35 cellular contexts compared by ENCODE assay signal in genomic region chr6:136487746-136488145, GRCh38.
DNase-seq lines count a peak whose midpoint lies in the region; ATAC-seq, FAIRE-seq and TF ChIP-seq lines count a peak whose summit lies in the region.
"Had no signal": no experiment of that assay in that cellular context is flagged by ENCODE, and none has a peak within 500 bp of the region (broad histone marks: within the 10 kb centered on the region; RNA-seq: fewer than 3 reads in every experiment).

No MANE protein-coding gene starts in this region.

- no peak overlapping the region for H3K4me2 ChIP-seq in K562 (ENCODE audit: insufficient read depth, low read length)

- in situ Hi-C loops in K562 (cut with MboI), result no loop called here

- H3K36me3 ChIP-seq in ACC112 (ENCODE audit: insufficient read depth, low read length) (no peaks in the 10 kb centered on the region), K562 (ENCODE audit: control insufficient read depth, insufficient read depth, low read length) (no peaks in the 10 kb centered on the region), left lung (no peaks in the 10 kb centered on the region), endodermal cell (ENCODE audit: control insufficient read depth, insufficient read depth, low read length) (no peaks in the 10 kb centered on the region)
- H3K36me3 ChIP-seq: ovary, Peyer's patch, upper lobe of left lung, WERI-Rb-1 had no signal

- FAIRE-seq in K562 (lab: Jason Lieb, UNC), result no peak
- FAIRE-seq: A204.1, astrocyte, GM12878, GM19239, HTR-8/SVneo had no signal

- H3K27ac ChIP-seq in ACC112 (ENCODE audit: low read depth, low read length), result peak overlapping the region; percentile 38; the same call in 1 of the 2 replicates
- no peak overlapping the region for H3K27ac ChIP-seq in K562 (ENCODE audit: extremely low read depth, low read depth, low read length)
- peak overlapping the region in 1 of 2 donors; percentile 61 for H3K27ac ChIP-seq in left lung
- no peak overlapping the region for H3K27ac ChIP-seq in endodermal cell (ENCODE audit: low read depth, low read length)
- H3K27ac ChIP-seq: ovary, Peyer's patch, WERI-Rb-1 had no signal

- BruUV-seq in K562 (replicated peaks; lab: Mats Ljungman, UMichigan), result no TSS peak

- 24% methylated on average over 7 of the region's 7 CpGs for WGBS in K562 (ENCODE audit: insufficient coverage, low coverage, missing lambda C conversion rate)
- 95 to 98% methylated on average over 4 to 7 of the region's 7 CpGs for WGBS in endodermal cell (ENCODE audit: insufficient coverage in 1 of 2, insufficient read length in 1 of 2), 2 experiments

- no peaks in the 10 kb centered on the region for H4K20me1 ChIP-seq in K562 (replicated peaks; ENCODE audit: control insufficient read depth, insufficient read depth, low read length)

- intact Hi-C loops in K562 (cut with micrococcal nuclease), result no loop called here
- intact Hi-C loops in left lung (cut with DNase I), result no loop called here

- peaks cover 6% of the 10 kb centered on the region for H3K36me3 Mint-ChIP-seq in endodermal cell (ENCODE audit: low read depth)
- H3K36me3 Mint-ChIP-seq: activated naive CD8-positive, alpha-beta T cell treated with anti-CD3 and anti-CD28 coated beads, Interleukin-2, amount 10 ng/mL, durations not matched to agents 7 days and 5 days; immature natural killer cell; stimulated activated memory B cell treated with anti-CD40 and anti-IgM and Interleukin-4, amounts not matched to agents 10 μg/mL and 1 μg/mL and 100 μg/mL, for 72 hours had no signal

- no peak for TF ChIP-seq RAD21 in K562 (CRISPR knock-in tag; conservative IDR thresholded peaks at IDR 0.05 in 1 of 2, IDR thresholded peaks at IDR 0.05 in 1 of 2)

- H2AFZ ChIP-seq in ACC112 (ENCODE audit: low read length, unreplicated experiment) (no peak overlapping the region), K562 (ENCODE audit: low read depth, low read length) (no peak overlapping the region)

- H3K4me3 Mint-ChIP-seq in endodermal cell, result no peak overlapping the region
- H3K4me3 Mint-ChIP-seq: activated naive CD8-positive, alpha-beta T cell treated with anti-CD3 and anti-CD28 coated beads, Interleukin-2, amount 10 ng/mL, durations not matched to agents 7 days and 5 days; H9; immature natural killer cell; neural crest cell; stimulated activated memory B cell treated with anti-CD40 and anti-IgM and Interleukin-4, amounts not matched to agents 10 μg/mL and 1 μg/mL and 100 μg/mL, for 72 hours had no signal

- ATAC-seq in K562 (no peak), left lung (peak; percentile 78), GM19467 (IDR thresholded peaks at IDR 0.05; ENCODE audit: unreplicated experiment) (no peak)
- ATAC-seq: GM12878; stimulated activated memory B cell treated with anti-CD40 and anti-IgM and Interleukin-4, amounts not matched to agents 10 μg/mL and 1 μg/mL and 100 μg/mL, for 72 hours had no signal

- H3K4me3 ChIP-seq in ACC112 (ENCODE audit: low read depth, low read length) (no peak overlapping the region), K562 (no peak overlapping the region), left lung (no peak overlapping the region), endodermal cell (ENCODE audit: low read length) (no peak overlapping the region)
- H3K4me3 ChIP-seq: GM12878, ovary, Peyer's patch, upper lobe of left lung had no signal

- POLR2A ChIA-PET in K562 (lab: Yijun Ruan, JAX), result no interaction called here

- no peak for TF ChIP-seq EP300 in K562 (IDR thresholded peaks at IDR 0.05; ENCODE audit: low read length)

- CTCF ChIA-PET in K562 (lab: Yijun Ruan, JAX; ENCODE audit: low intra/inter-chr PET ratio), result interaction anchor here (0.6 kb wide), 1 partner anchor 1847 kb away, joined by 3 read pairs; no protein-coding TSS in a partner anchor

- no peak overlapping the region for H3K9ac ChIP-seq in K562 (ENCODE audit: insufficient read depth in 1 of 2, low read depth in 2 of 2, low read length in 2 of 2)
- H3K9ac ChIP-seq in endodermal cell (ENCODE audit: extremely low read depth, low read length, poor library complexity, severe bottlenecking), result no peak overlapping the region

- H3K27me3 ChIP-seq in ACC112 (ENCODE audit: insufficient read depth, low read length) (peaks cover 7% of the 10 kb centered on the region; the same call in 1 of the 2 replicates), K562 (ENCODE audit: control insufficient read depth in 2 of 2, insufficient read depth in 2 of 2, low read length in 2 of 2) (no peaks in the 10 kb centered on the region), left lung (no peaks in the 10 kb centered on the region), endodermal cell (ENCODE audit: control insufficient read depth, insufficient read depth, low read length, poor library complexity, severe bottlenecking) (no peaks in the 10 kb centered on the region)
- H3K27me3 ChIP-seq: ovary, Peyer's patch, upper lobe of left lung had no signal

- no peaks in the 10 kb centered on the region for H3K9me1 ChIP-seq in K562 (ENCODE audit: control insufficient read depth, insufficient read depth, low read length)

- H3K79me2 ChIP-seq in ACC112 (ENCODE audit: control insufficient read depth, insufficient read depth, low read length, unreplicated experiment) (no peaks in the 10 kb centered on the region), K562 (ENCODE audit: control insufficient read depth, insufficient read depth, low read length) (no peaks in the 10 kb centered on the region)

- DNase-seq in EL (peak; percentile 14), K562 (ENCODE audit: extremely low read depth in 1 of 4, low spot score in 3 of 4) (no peak), left lung (no peak), SKM-1 (lab: John Stamatoyannopoulos, UW; ENCODE audit: unreplicated experiment) (no peak), endodermal cell (no peak)
- no peak for DNase-seq in activated CD8-positive, alpha-beta memory T cell treated with anti-CD3 and anti-CD28 coated beads for 24 hours
- DNase-seq: activated CD4-positive, alpha-beta T cell treated with anti-CD3 and anti-CD28 coated beads for 48 hours; activated effector memory CD4-positive, alpha-beta T cell treated with anti-CD3 and anti-CD28 coated beads, Interleukin-2, amount 50 U/mL, for 16 hours; activated naive CD8-positive, alpha-beta T cell treated with anti-CD3 and anti-CD28 coated beads, Interleukin-2, amount 10 ng/mL, durations not matched to agents 7 days and 5 days; C1 segment of cervical spinal cord; central memory CD4-positive, alpha-beta T cell; cortex of kidney; effector memory CD4-positive, alpha-beta T cell; H9; immature natural killer cell; KBM-7; NCI-H1092 treated with DMSO at 0.1 percent for 48 hours; NCI-H1694 treated with DMSO at 0.1 percent for 48 hours; NCI-H446; NCI-H748 treated with DMSO at 0.1 percent for 48 hours; ovary; Peyer's patch; SHP77 treated with DMSO at 0.1 percent for 48 hours; T-helper 9 cell; upper lobe of left lung; WERI-Rb-1 had no signal

- H3K9me3 Mint-ChIP-seq in endodermal cell, result peaks cover 4% of the 10 kb centered on the region
- H3K9me3 Mint-ChIP-seq: activated naive CD8-positive, alpha-beta T cell treated with anti-CD3 and anti-CD28 coated beads, Interleukin-2, amount 10 ng/mL, durations not matched to agents 7 days and 5 days; immature natural killer cell; neural crest cell; stimulated activated memory B cell treated with anti-CD40 and anti-IgM and Interleukin-4, amounts not matched to agents 10 μg/mL and 1 μg/mL and 100 μg/mL, for 72 hours had no signal

- no peak for TF ChIP-seq CTCF in K562 (IDR thresholded peaks at IDR 0.05 in 2 of 3, conservative IDR thresholded peaks at IDR 0.05 in 1 of 3; ENCODE audit: insufficient read depth in 2 of 3, low read depth in 1 of 3, low read length in 3 of 3)
- TF ChIP-seq CTCF in left lung (IDR thresholded peaks at IDR 0.05), result no peak
- TF ChIP-seq CTCF in endodermal cell (conservative IDR thresholded peaks at IDR 0.05), result no peak

- H3K27ac Mint-ChIP-seq in endodermal cell, result no peak overlapping the region
- H3K27ac Mint-ChIP-seq: activated naive CD8-positive, alpha-beta T cell treated with anti-CD3 and anti-CD28 coated beads, Interleukin-2, amount 10 ng/mL, durations not matched to agents 7 days and 5 days; H9; immature natural killer cell; stimulated activated memory B cell treated with anti-CD40 and anti-IgM and Interleukin-4, amounts not matched to agents 10 μg/mL and 1 μg/mL and 100 μg/mL, for 72 hours had no signal

- no peak for TF ChIP-seq POLR2A in K562 (conservative IDR thresholded peaks at IDR 0.05)

- H3K27me3 Mint-ChIP-seq in endodermal cell (ENCODE audit: insufficient read depth), result no peaks in the 10 kb centered on the region
- H3K27me3 Mint-ChIP-seq: stimulated activated memory B cell treated with anti-CD40 and anti-IgM and Interleukin-4, amounts not matched to agents 10 μg/mL and 1 μg/mL and 100 μg/mL, for 72 hours had no signal

- H3K4me1 Mint-ChIP-seq in endodermal cell, result no peaks in the 10 kb centered on the region
- H3K4me1 Mint-ChIP-seq: activated naive CD8-positive, alpha-beta T cell treated with anti-CD3 and anti-CD28 coated beads, Interleukin-2, amount 10 ng/mL, durations not matched to agents 7 days and 5 days; immature natural killer cell; neural crest cell; stimulated activated memory B cell treated with anti-CD40 and anti-IgM and Interleukin-4, amounts not matched to agents 10 μg/mL and 1 μg/mL and 100 μg/mL, for 72 hours had no signal

- H3K4me1 ChIP-seq in ACC112 (ENCODE audit: control insufficient read depth, insufficient read depth, low read length, unreplicated experiment) (peaks cover 3% of the 10 kb centered on the region), K562 (replicated peaks in 1 of 2; ENCODE audit: control insufficient read depth in 2 of 2, insufficient read depth in 2 of 2, low read length in 2 of 2) (no peaks in the 10 kb centered on the region), left lung (no peaks in the 10 kb centered on the region), endodermal cell (ENCODE audit: control insufficient read depth, insufficient read depth, low read length) (no peaks in the 10 kb centered on the region)
- H3K4me1 ChIP-seq: Peyer's patch, upper lobe of left lung had no signal

- H3K9me3 ChIP-seq in K562 (replicated peaks; ENCODE audit: control insufficient read depth, insufficient read depth, low read depth, low read length) (no peaks in the 10 kb centered on the region), left lung (no peaks in the 10 kb centered on the region), endodermal cell (ENCODE audit: control insufficient read depth, low read length) (no peaks in the 10 kb centered on the region)
- H3K9me3 ChIP-seq: ovary, Peyer's patch, upper lobe of left lung had no signal
